In genomic region chr15:52576692-52577091, GRCh38 we compare ENCODE assay signal across 28 cellular contexts.
"Had no signal": no experiment of that assay in that cellular context is flagged by ENCODE, and none has a peak within 500 bp of the region (broad histone marks: within the 10 kb centered on the region; RNA-seq: fewer than 3 reads in every experiment).

No MANE protein-coding gene starts in this region.

- H3K36me3 ChIP-seq: colonic mucosa had no signal

- H3K27ac ChIP-seq: colonic mucosa, coronary artery, dorsolateral prefrontal cortex, epithelial cell of prostate, esophagus muscularis mucosa, esophagus squamous epithelium, foreskin keratinocyte, gastrocnemius medialis, gastroesophageal sphincter, heart left ventricle, heart right ventricle had no signal

- H3K4me3 ChIP-seq: colonic mucosa, coronary artery, dorsolateral prefrontal cortex, esophagus muscularis mucosa, esophagus squamous epithelium, gastrocnemius medialis, gastroesophageal sphincter, heart left ventricle, heart right ventricle had no signal

- H3K27me3 ChIP-seq: colonic mucosa, dorsolateral prefrontal cortex, esophagus muscularis mucosa, esophagus squamous epithelium, foreskin keratinocyte, gastrocnemius medialis, gastroesophageal sphincter, heart left ventricle, heart right ventricle had no signal

- H3K4me1 ChIP-seq: colonic mucosa, esophagus muscularis mucosa, esophagus squamous epithelium, foreskin keratinocyte, gastrocnemius medialis, gastroesophageal sphincter, heart left ventricle had no signal

- FAIRE-seq: colon, endometrium, endothelial cell of umbilical vein, frontal cortex had no signal

- H3K9me3 ChIP-seq: colonic mucosa, esophagus muscularis mucosa, esophagus squamous epithelium, gastrocnemius medialis, gastroesophageal sphincter had no signal

- DNase-seq: colonic mucosa; cortex of kidney; dermis blood vessel endothelial cell; dorsolateral prefrontal cortex; effector CD4-positive, alpha-beta T cell; effector CD8-positive, alpha-beta T cell; effector memory CD4-positive, alpha-beta T cell; effector memory CD8-positive, alpha-beta T cell; endodermal cell; erythroblast; esophagus squamous epithelium; foreskin fibroblast; foreskin keratinocyte; foreskin melanocyte; gastrocnemius medialis; glutamatergic neuron; head of caudate nucleus; heart left ventricle; heart right ventricle had no signal

- ATAC-seq: effector memory CD8-positive, alpha-beta T cell; esophagus mucosa; foreskin keratinocyte; gastroesophageal sphincter; heart left ventricle; heart right ventricle had no signal
